23 cellular contexts compared by ENCODE assay signal in the genomic region with DNA sequence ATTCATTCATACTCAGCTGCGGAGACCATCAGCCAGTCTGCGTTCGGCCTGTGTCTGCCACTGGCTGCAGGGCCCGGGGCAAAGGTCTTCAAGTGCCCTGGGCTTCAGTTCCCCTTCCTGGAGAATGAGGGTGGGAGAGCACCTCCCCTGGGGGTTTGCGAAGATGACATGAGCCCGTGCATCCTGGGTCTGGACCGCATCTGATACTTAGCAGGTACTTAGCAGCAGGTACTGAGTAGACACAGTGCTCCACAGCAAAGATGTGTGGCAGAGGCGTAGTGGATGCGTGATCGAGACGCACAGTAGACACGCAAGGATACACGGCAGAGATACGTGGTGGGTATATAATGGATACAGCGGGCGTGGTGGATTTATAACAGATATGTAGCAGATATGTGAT. TPM values are rescaled to one million over a fixed set of nuclear protein-coding genes. Genes with fewer than 3 reads are reported as not detected.
A peak's percentile ranks its signal among the peaks of the same experiment; 100 is the strongest.
DNase-seq lines count a peak whose midpoint lies in the region; ATAC-seq and TF ChIP-seq lines count a peak whose summit lies in the region.
"Had no signal": no experiment of that assay in that cellular context is flagged by ENCODE, and none has a peak within 500 bp of the region (broad histone marks: within the 10 kb centered on the region; RNA-seq: fewer than 3 reads in every experiment).

No MANE protein-coding gene starts in this region.

- H3K36me3 Mint-ChIP-seq in Caco-2 (ENCODE audit: insufficient read depth, unreplicated experiment), result peaks cover 16% of the 10 kb centered on the region

- H3K4me3 ChIP-seq in heart right ventricle (no peak overlapping the region), Caco-2 (ENCODE audit: low read depth, low read length) (no peak overlapping the region), lower lobe of right lung (no peak overlapping the region), aorta (ENCODE audit: low read length in 2 of 2) (no peak overlapping the region)
- H3K4me3 ChIP-seq: GM23248, SJSA1 had no signal

- H3K27ac Mint-ChIP-seq in Caco-2 (ENCODE audit: unreplicated experiment), result peak overlapping the region; percentile 5
- H3K27ac Mint-ChIP-seq: CD4-positive, alpha-beta T cell had no signal

- BruUV-seq in Caco-2 (replicated peaks; lab: Mats Ljungman, UMichigan), result no TSS peak

- H3K4me1 ChIP-seq in heart right ventricle, result no peaks in the 10 kb centered on the region
- H3K4me1 ChIP-seq in Caco-2, result no peaks in the 10 kb centered on the region
- H3K4me1 ChIP-seq in lower lobe of right lung, result peaks cover 8% of the 10 kb centered on the region
- no peaks in the 10 kb centered on the region for H3K4me1 ChIP-seq in aorta (ENCODE audit: control insufficient read depth in 1 of 2, insufficient read depth in 2 of 2, low read length in 2 of 2)
- H3K4me1 ChIP-seq: SJSA1 had no signal

- no peaks in the 10 kb centered on the region for H3K4me1 Mint-ChIP-seq in Caco-2 (ENCODE audit: low read depth, unreplicated experiment)

- DNase-seq in Right ventricle myocardium superior, result peak; percentile 9
- no peak for DNase-seq in heart right ventricle
- no peak for DNase-seq in Caco-2
- DNase-seq in lower lobe of right lung, result peak; percentile 26
- DNase-seq in aorta, result peak; percentile 21 to 39
- no peak for DNase-seq in SHP77 (lab: John Stamatoyannopoulos, UW)
- DNase-seq in substantia nigra (lab: John Stamatoyannopoulos, UW), result no peak
- DNase-seq: 8988T; ACHN; BE2C; CD4-positive, alpha-beta T cell; DMS53; GM23248; H7; Kasumi-1; NCI-H1105; NCI-H1436 treated with DMSO at 0.1 percent for 48 hours; NCI-H187 treated with DMSO at 0.1 percent for 48 hours; NCI-H524 treated with DMSO at 0.1 percent for 48 hours; NCI-H774 had no signal

- intact Hi-C loops in Right ventricle myocardium superior (cut with DNase I) (no loop called here), heart right ventricle (cut with DNase I) (loop anchor here in 1 of 10 donors (5.0 kb wide), 1 partner anchor 976 kb away; no protein-coding TSS in a partner anchor), Caco-2 (cut with micrococcal nuclease; ENCODE audit: unreplicated experiment) (no loop called here), lower lobe of right lung (cut with DNase I) (no loop called here), aorta (cut with DNase I) (no loop called here)

- POLR2A ChIA-PET in Caco-2 (lab: Charles Lee), result no interaction called here

- CTCF ChIA-PET in Caco-2 (lab: Charles Lee), result no interaction called here

- H3K4me3 Mint-ChIP-seq in Caco-2 (ENCODE audit: unreplicated experiment), result no peak overlapping the region
- H3K4me3 Mint-ChIP-seq: CD4-positive, alpha-beta T cell had no signal

- H3K27me3 Mint-ChIP-seq in Caco-2 (ENCODE audit: insufficient read depth, unreplicated experiment), result no peaks in the 10 kb centered on the region
- H3K27me3 Mint-ChIP-seq: CD4-positive, alpha-beta T cell had no signal

- peaks cover 0 to 8% (median 0%) of the 10 kb centered on the region in 11 donors for H3K9me3 ChIP-seq in heart right ventricle
- H3K9me3 ChIP-seq in Caco-2, result peaks cover 9% of the 10 kb centered on the region
- H3K9me3 ChIP-seq in lower lobe of right lung, result no peaks in the 10 kb centered on the region
- H3K9me3 ChIP-seq in aorta (ENCODE audit: control insufficient read depth, low read length), result peaks cover 8% of the 10 kb centered on the region
- H3K9me3 ChIP-seq: BE2C had no signal

- peaks cover 9% of the 10 kb centered on the region for H3K9me3 Mint-ChIP-seq in Caco-2 (ENCODE audit: unreplicated experiment)

- TF ChIP-seq CTCF in heart right ventricle (IDR thresholded peaks at IDR 0.05) (no peak), Caco-2 (IDR thresholded peaks at IDR 0.05; ENCODE audit: insufficient read depth in 1 of 2, low read depth in 1 of 2, low read length in 1 of 2, severe bottlenecking in 1 of 2, unreplicated experiment in 1 of 2) (no peak), lower lobe of right lung (IDR thresholded peaks at IDR 0.05) (no peak)

- WGBS in heart right ventricle, 2 donors, result 90 to 93% methylated on average over 16 of the region's 16 CpGs
- 92% methylated on average over 16 of the region's 16 CpGs for WGBS in aorta, 2 donors

- H3K27me3 ChIP-seq in heart right ventricle, result no peaks in the 10 kb centered on the region
- H3K27me3 ChIP-seq in Caco-2 (replicated peaks; ENCODE audit: control insufficient read depth, insufficient read depth, low read length), result no peaks in the 10 kb centered on the region
- no peaks in the 10 kb centered on the region for H3K27me3 ChIP-seq in lower lobe of right lung (ENCODE audit: low read depth)
- no peaks in the 10 kb centered on the region for H3K27me3 ChIP-seq in aorta (ENCODE audit: control insufficient read depth in 1 of 2, insufficient read depth in 2 of 2, low read length in 1 of 2)
- H3K27me3 ChIP-seq: BE2C had no signal

- ATAC-seq in Right ventricle myocardium superior (ENCODE audit: poor library complexity), result no peak
- ATAC-seq in heart right ventricle, result no peak
- no peak for ATAC-seq in lower lobe of right lung
- ATAC-seq in aorta (ENCODE audit: low FRiP score), result no peak
- ATAC-seq: HepG2 had no signal

- H3K36me3 ChIP-seq in heart right ventricle (no peaks in the 10 kb centered on the region), Caco-2 (ENCODE audit: control insufficient read depth, insufficient read depth, low read length) (peaks cover under 1% of the 10 kb centered on the region; the same call in 1 of the 2 replicates), lower lobe of right lung (no peaks in the 10 kb centered on the region), aorta (ENCODE audit: control insufficient read depth in 1 of 2, insufficient read depth in 2 of 2, low read length in 1 of 2) (no peaks in the 10 kb centered on the region)
- H3K36me3 ChIP-seq: BE2C, SJSA1 had no signal

- H3K27ac ChIP-seq in heart right ventricle, result no peak overlapping the region
- H3K27ac ChIP-seq in lower lobe of right lung, result no peak overlapping the region
- H3K27ac ChIP-seq in aorta (ENCODE audit: low read depth in 1 of 2, low read length in 2 of 2), result no peak overlapping the region
- no peak overlapping the region for H3K27ac ChIP-seq in substantia nigra (ENCODE audit: low read depth, low read length, poor library complexity, severe bottlenecking)
- H3K27ac ChIP-seq: GM23248, SJSA1 had no signal

RNA-seq across cellular contexts. Expression of a gene that starts 51.3 kb away (rescaled TPM):
- total RNA-seq in Right ventricle myocardium superior (13.5 TPM), heart right ventricle (10 to 100 TPM in 9 of 10 donors, 1 to 10 TPM in 1; 8.4 to 17.8 (median 14.2) TPM), Caco-2 (2022) (45.9 and 48.7 TPM in 2 replicates), lower lobe of right lung (97.6 TPM), aorta (1 to 10 TPM; 3.2 to 5.2 TPM)
- polyA plus RNA-seq in heart right ventricle (10 to 100 TPM; 14.6 to 18.4 TPM), aorta (10 to 100 TPM in 1 of 2 donors, 1 to 10 TPM in 1; 1.5 to 23.2 TPM)
- total RNA-seq: HT1080 had no signal

Comparison
In these comparisons a context has a peak if more than half of its experiments do, and no peak if none do; other contexts are left out.
1. DNase-seq: peak in Right ventricle myocardium superior (single experiment), lower lobe of right lung (single experiment) and aorta (2 of 2); none in heart right ventricle (0 of 2), Caco-2 (0 of 2), SHP77 (0 of 2) and substantia nigra (0 of 49).